In the genomic region with DNA sequence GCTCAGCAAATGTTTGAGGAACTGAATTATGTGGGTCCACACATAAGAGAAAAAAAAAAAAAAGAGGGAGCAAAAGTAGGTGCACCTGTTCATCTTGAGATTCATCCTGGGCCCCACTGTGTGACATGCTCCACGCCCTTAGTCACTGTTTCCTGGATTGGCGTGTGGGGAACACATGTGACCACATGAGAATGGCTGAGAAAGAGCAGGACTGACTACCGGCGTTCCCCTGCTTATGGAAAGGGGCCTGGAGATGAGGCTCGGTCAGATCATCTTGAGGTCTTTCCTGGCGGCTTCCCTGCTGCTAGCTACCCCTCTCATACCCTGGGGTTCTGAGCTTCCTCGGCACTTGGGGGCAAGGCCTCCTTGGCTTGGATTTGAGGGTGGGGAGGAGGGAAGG, we compare ENCODE assay signal across 10 cellular contexts. TPM values are rescaled to one million over a fixed set of nuclear protein-coding genes. Genes with fewer than 3 reads are reported as not detected.
DNase-seq lines count a peak whose midpoint lies in the region; ATAC-seq and TF ChIP-seq lines count a peak whose summit lies in the region.
"Had no signal": no experiment of that assay in that cellular context is flagged by ENCODE, and none has a peak within 500 bp of the region (broad histone marks: within the 10 kb centered on the region; RNA-seq: fewer than 3 reads in every experiment).

No MANE protein-coding gene starts in this region.

- ATAC-seq in stimulated activated naive CD8-positive, alpha-beta T cell treated with anti-CD3 and anti-CD28 coated beads, Interleukin-15, amount 100 ng/mL, for 72 hours, result peak; percentile 41

- H3K4me3 Mint-ChIP-seq in stimulated activated naive CD8-positive, alpha-beta T cell treated with anti-CD3 and anti-CD28 coated beads, Interleukin-15, amount 100 ng/mL, for 72 hours, result peak overlapping the region; percentile 69 to 87

- H3K4me1 ChIP-seq in liver (ENCODE audit: control insufficient read depth in 4 of 4, insufficient read depth in 4 of 4, low read length in 3 of 4), result peaks cover 15 to 83% (median 77%) of the 10 kb centered on the region in 4 donors

- no peak for TF ChIP-seq CTCF in liver (IDR thresholded peaks at IDR 0.05; ENCODE audit: low read depth, low read length, missing input control)
- TF ChIP-seq CTCF in GM20000 (IDR thresholded peaks at IDR 0.05; ENCODE audit: extremely low read depth, missing control alignments), result no peak

- peaks cover 85% of the 10 kb centered on the region for H3K4me1 Mint-ChIP-seq in stimulated activated naive CD8-positive, alpha-beta T cell treated with anti-CD3 and anti-CD28 coated beads, Interleukin-15, amount 100 ng/mL, for 72 hours

- WGBS in liver, result 57% methylated on average over 7 of the region's 7 CpGs

- no peaks in the 10 kb centered on the region for H3K9me3 Mint-ChIP-seq in stimulated activated naive CD8-positive, alpha-beta T cell treated with anti-CD3 and anti-CD28 coated beads, Interleukin-15, amount 100 ng/mL, for 72 hours

- H3K27ac Mint-ChIP-seq in stimulated activated naive CD8-positive, alpha-beta T cell treated with anti-CD3 and anti-CD28 coated beads, Interleukin-15, amount 100 ng/mL, for 72 hours, result no peak overlapping the region

- no peaks in the 10 kb centered on the region for H3K27me3 ChIP-seq in liver (ENCODE audit: control insufficient read depth in 4 of 4, insufficient read depth in 4 of 4, low read length in 3 of 4)

- peaks cover 0 to 2% (median 0%) of the 10 kb centered on the region in 4 donors for H3K36me3 ChIP-seq in liver (ENCODE audit: control insufficient read depth in 4 of 4, insufficient read depth in 3 of 4, low read depth in 1 of 4, low read length in 3 of 4)

- H3K9me3 ChIP-seq in liver (ENCODE audit: control insufficient read depth in 4 of 4, low read length in 3 of 4), result no peaks in the 10 kb centered on the region

- peak overlapping the region; percentile 4 to 79 for H3K27ac ChIP-seq in liver (ENCODE audit: low read depth in 1 of 2, low read length in 2 of 2)
- H3K27ac ChIP-seq: SK-N-MC had no signal

- TF ChIP-seq RAD21 in liver (IDR thresholded peaks at IDR 0.05), result no peak

- H3K9ac ChIP-seq in liver (ENCODE audit: low read depth in 1 of 2, low read length in 2 of 2), result peak overlapping the region; percentile 11 to 15

- peak overlapping the region; percentile 12 to 22 (median 21) for H3K4me3 ChIP-seq in liver (ENCODE audit: low read depth in 1 of 3, low read length in 3 of 3)
- H3K4me3 ChIP-seq: SK-N-MC had no signal

- no peaks in the 10 kb centered on the region for H3K27me3 Mint-ChIP-seq in stimulated activated naive CD8-positive, alpha-beta T cell treated with anti-CD3 and anti-CD28 coated beads, Interleukin-15, amount 100 ng/mL, for 72 hours

- peak; percentile 39 for DNase-seq in activated T-cell treated with anti-CD3 and anti-CD28 coated beads for 48 hours (ENCODE audit: low read depth)
- DNase-seq in activated T-cell treated with anti-CD3 and anti-CD28 coated beads for 4 hours, result no peak
- peak; percentile 61 to 65 for DNase-seq in activated T-cell treated with anti-CD3 and anti-CD28 coated beads, Interleukin-2, amount 50 U/mL, for 48 hours
- peak in 1 of 2 donors; percentile 37 for DNase-seq in stimulated activated naive CD8-positive, alpha-beta T cell treated with anti-CD3 and anti-CD28 coated beads, Interleukin-15, amount 100 ng/mL, for 72 hours
- DNase-seq in NCI-H774 (lab: John Stamatoyannopoulos, UW), result no peak
- no peak for DNase-seq in midbrain (lab: John Stamatoyannopoulos, UW)
- no peak for DNase-seq in GM20000 (ENCODE audit: low spot score)
- DNase-seq: NCI-H146 had no signal

TF ChIP-seq in liver, 16 proteins besides CTCF, POLR2A, EP300 and RAD21:
- no peak for TF ChIP-seq FOXA1 (IDR thresholded peaks at IDR 0.05)
- TF ChIP-seq, protein P1, sequence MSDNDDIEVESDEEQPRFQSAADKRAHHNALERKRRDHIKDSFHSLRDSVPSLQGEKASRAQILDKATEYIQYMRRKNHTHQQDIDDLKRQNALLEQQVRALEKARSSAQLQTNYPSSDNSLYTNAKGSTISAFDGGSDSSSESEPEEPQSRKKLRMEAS (IDR thresholded peaks at IDR 0.05), result no peak
- TF ChIP-seq RXRA (IDR thresholded peaks at IDR 0.05), result no peak
- TF ChIP-seq SP1 (IDR thresholded peaks at IDR 0.05), result no peak
- no peak for TF ChIP-seq JUND (IDR thresholded peaks at IDR 0.05)
- no peak for TF ChIP-seq ATF3 (IDR thresholded peaks at IDR 0.05)
- no peak for TF ChIP-seq TAF1 (conservative IDR thresholded peaks at IDR 0.05)
- no peak for TF ChIP-seq GABPA (IDR thresholded peaks at IDR 0.05 in 1 of 2, conservative IDR thresholded peaks at IDR 0.05 in 1 of 2)
- TF ChIP-seq, protein P2, sequence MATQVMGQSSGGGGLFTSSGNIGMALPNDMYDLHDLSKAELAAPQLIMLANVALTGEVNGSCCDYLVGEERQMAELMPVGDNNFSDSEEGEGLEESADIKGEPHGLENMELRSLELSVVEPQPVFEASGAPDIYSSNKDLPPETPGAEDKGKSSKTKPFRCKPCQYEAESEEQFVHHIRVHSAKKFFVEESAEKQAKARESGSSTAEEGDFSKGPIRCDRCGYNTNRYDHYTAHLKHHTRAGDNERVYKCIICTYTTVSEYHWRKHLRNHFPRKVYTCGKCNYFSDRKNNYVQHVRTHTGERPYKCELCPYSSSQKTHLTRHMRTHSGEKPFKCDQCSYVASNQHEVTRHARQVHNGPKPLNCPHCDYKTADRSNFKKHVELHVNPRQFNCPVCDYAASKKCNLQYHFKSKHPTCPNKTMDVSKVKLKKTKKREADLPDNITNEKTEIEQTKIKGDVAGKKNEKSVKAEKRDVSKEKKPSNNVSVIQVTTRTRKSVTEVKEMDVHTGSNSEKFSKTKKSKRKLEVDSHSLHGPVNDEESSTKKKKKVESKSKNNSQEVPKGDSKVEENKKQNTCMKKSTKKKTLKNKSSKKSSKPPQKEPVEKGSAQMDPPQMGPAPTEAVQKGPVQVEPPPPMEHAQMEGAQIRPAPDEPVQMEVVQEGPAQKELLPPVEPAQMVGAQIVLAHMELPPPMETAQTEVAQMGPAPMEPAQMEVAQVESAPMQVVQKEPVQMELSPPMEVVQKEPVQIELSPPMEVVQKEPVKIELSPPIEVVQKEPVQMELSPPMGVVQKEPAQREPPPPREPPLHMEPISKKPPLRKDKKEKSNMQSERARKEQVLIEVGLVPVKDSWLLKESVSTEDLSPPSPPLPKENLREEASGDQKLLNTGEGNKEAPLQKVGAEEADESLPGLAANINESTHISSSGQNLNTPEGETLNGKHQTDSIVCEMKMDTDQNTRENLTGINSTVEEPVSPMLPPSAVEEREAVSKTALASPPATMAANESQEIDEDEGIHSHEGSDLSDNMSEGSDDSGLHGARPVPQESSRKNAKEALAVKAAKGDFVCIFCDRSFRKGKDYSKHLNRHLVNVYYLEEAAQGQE (IDR thresholded peaks at IDR 0.05), result no peak
- no peak for TF ChIP-seq EGR1 (IDR thresholded peaks at IDR 0.05; ENCODE audit: low read depth in 2 of 2)
- no peak for TF ChIP-seq FOXA2 (IDR thresholded peaks at IDR 0.05)
- TF ChIP-seq, protein P3, sequence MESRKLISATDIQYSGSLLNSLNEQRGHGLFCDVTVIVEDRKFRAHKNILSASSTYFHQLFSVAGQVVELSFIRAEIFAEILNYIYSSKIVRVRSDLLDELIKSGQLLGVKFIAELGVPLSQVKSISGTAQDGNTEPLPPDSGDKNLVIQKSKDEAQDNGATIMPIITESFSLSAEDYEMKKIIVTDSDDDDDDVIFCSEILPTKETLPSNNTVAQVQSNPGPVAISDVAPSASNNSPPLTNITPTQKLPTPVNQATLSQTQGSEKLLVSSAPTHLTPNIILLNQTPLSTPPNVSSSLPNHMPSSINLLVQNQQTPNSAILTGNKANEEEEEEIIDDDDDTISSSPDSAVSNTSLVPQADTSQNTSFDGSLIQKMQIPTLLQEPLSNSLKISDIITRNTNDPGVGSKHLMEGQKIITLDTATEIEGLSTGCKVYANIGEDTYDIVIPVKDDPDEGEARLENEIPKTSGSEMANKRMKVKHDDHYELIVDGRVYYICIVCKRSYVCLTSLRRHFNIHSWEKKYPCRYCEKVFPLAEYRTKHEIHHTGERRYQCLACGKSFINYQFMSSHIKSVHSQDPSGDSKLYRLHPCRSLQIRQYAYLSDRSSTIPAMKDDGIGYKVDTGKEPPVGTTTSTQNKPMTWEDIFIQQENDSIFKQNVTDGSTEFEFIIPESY (IDR thresholded peaks at IDR 0.05), result no peak
- no peak for TF ChIP-seq YY1 (IDR thresholded peaks at IDR 0.05)
- no peak for TF ChIP-seq HNF4G (IDR thresholded peaks at IDR 0.05)
- TF ChIP-seq HNF4A (conservative IDR thresholded peaks at IDR 0.05), result no peak
- TF ChIP-seq NR2F2 (IDR thresholded peaks at IDR 0.05), result no peak

RNA-seq across cellular contexts. Expression of gene DEXI, which starts 3.9 kb away (rescaled TPM):
- 10 to 100 TPM; 13.6 to 69.9 TPM for total RNA-seq in liver
- polyA plus RNA-seq in liver, result 10 to 100 TPM; 26.5 to 57.2 TPM

RNA-seq across cellular contexts. Expression of gene CLEC16A, which starts 6.0 kb away (rescaled TPM):
- total RNA-seq in liver, result 10 to 100 TPM; 22.6 to 23.0 TPM
- polyA plus RNA-seq in liver, result 10 to 100 TPM in 1 of 2 donors, 1 to 10 TPM in 1; 9.7 to 12.3 TPM

Comparison
In these comparisons a context has a peak if more than half of its experiments do, and no peak if none do; other contexts are left out.
1. DNase-seq: peak in activated T-cell treated with anti-CD3 and anti-CD28 coated beads for 48 hours (single experiment) and activated T-cell treated with anti-CD3 and anti-CD28 coated beads, Interleukin-2, amount 50 U/mL, for 48 hours (2 of 2); none in activated T-cell treated with anti-CD3 and anti-CD28 coated beads for 4 hours (single experiment), NCI-H774 (single experiment), midbrain (single experiment) and GM20000 (single experiment).